Comparison of ENCODE assay signal across 15 cellular contexts in the genomic region with DNA sequence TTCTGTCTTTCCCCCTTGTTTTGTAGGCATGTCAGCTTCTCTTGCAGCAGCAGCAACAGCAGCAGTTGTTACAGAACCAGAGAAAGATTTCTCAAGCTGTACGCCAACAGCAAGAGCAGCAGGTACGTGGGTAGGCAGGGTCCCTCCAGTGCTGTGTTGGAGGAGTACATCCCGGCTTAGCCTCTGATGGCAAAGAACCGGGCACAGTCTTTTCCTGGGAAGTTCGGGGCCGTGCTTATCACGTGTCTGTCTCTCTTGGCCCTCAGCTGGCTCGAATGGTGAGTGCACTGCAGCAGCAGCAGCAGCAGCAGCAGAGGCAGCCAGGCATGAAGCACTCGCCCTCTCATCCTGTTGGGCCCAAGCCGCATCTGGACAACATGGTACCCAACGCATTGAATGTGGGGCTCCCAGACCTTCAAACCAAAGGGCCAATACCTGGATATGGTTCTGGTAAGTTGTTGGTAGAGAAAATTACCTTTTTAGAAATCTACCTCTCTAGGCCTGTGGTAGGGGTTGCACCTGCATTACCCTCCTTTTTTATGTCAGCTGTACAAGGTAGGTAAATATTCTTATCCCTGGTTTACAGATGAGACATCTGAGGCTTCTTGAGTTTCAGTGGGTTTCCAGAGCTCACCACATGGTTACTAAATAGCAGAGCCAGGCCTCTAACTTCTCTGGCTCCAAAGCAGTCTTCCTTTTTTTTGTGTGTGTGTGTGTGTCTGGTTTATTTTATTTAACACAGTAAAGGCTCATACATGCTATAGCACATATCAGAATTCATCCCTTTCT. TPM values are rescaled to one million over a fixed set of nuclear protein-coding genes. Genes with fewer than 3 reads are reported as not detected.
A peak's percentile ranks its signal among the peaks of the same experiment; 100 is the strongest.
DNase-seq lines count a peak whose midpoint lies in the region; ATAC-seq and TF ChIP-seq lines count a peak whose summit lies in the region.
"Had no signal": no experiment of that assay in that cellular context is flagged by ENCODE, and none has a peak within 500 bp of the region (broad histone marks: within the 10 kb centered on the region; RNA-seq: fewer than 3 reads in every experiment).

No MANE protein-coding gene starts in this region.

- no peak overlapping the region for H3K9ac ChIP-seq in KMS-11

- peak; percentile 17 for DNase-seq in GM06990 (ENCODE audit: extremely low read depth, insufficient read length)
- no peak for DNase-seq in aorta
- DNase-seq in SIG-M5 (lab: John Stamatoyannopoulos, UW), result no peak
- DNase-seq in GOT3 (lab: John Stamatoyannopoulos, UW), result no peak
- no peak for DNase-seq in NK-92 (lab: John Stamatoyannopoulos, UW; ENCODE audit: unreplicated experiment)
- DNase-seq: BE2C; NCI-H1930; NCI-H748 treated with DMSO at 0.1 percent for 48 hours; right cardiac atrium; Right ventricle myocardium superior; stimulated activated CD4-positive, alpha-beta T cell treated with anti-CD3 and anti-CD28 coated beads, Interleukin-4, amount 100 ng/mL, for 4 hours; stomach had no signal

- H3K79me2 ChIP-seq in KMS-11 (ENCODE audit: insufficient read depth, low read depth), result no peaks in the 10 kb centered on the region

- H4K20me1 ChIP-seq in KMS-11 (ENCODE audit: insufficient read depth), result no peaks in the 10 kb centered on the region

- H3K9me3 ChIP-seq in aorta (ENCODE audit: control insufficient read depth, low read length), result no peaks in the 10 kb centered on the region
- H3K9me3 ChIP-seq: BE2C, stomach had no signal

- TF ChIP-seq CTCF in GM06990 (IDR thresholded peaks at IDR 0.05; ENCODE audit: insufficient read depth, low read length, poor library complexity, severe bottlenecking) (peak; percentile 5), KMS-11 (conservative IDR thresholded peaks at IDR 0.05; ENCODE audit: low read depth, low read length) (no peak)

- no peak overlapping the region for H2AFZ ChIP-seq in KMS-11 (ENCODE audit: low read depth)

- H3K4me3 ChIP-seq in GM06990 (replicated peaks; ENCODE audit: low read depth, low read length), result no peak overlapping the region
- no peak overlapping the region for H3K4me3 ChIP-seq in KMS-11 (IDR thresholded peaks at IDR 0.05; ENCODE audit: insufficient read depth, low read depth, low read length)
- H3K4me3 ChIP-seq in aorta (ENCODE audit: low read length in 2 of 2), result no peak overlapping the region
- H3K4me3 ChIP-seq: stomach had no signal

- H3K36me3 ChIP-seq in GM06990 (ENCODE audit: control insufficient read depth, insufficient read depth, low read length), result peaks cover 6% of the 10 kb centered on the region
- no peaks in the 10 kb centered on the region for H3K36me3 ChIP-seq in KMS-11 (ENCODE audit: insufficient read depth)
- peaks cover 5 to 9% of the 10 kb centered on the region in 2 donors for H3K36me3 ChIP-seq in aorta (ENCODE audit: control insufficient read depth in 1 of 2, insufficient read depth in 2 of 2, low read length in 1 of 2)

- H3K27me3 ChIP-seq in GM06990 (replicated peaks; ENCODE audit: control insufficient read depth, insufficient read depth, low read length), result no peaks in the 10 kb centered on the region
- no peaks in the 10 kb centered on the region for H3K27me3 ChIP-seq in KMS-11 (ENCODE audit: insufficient read depth, low read depth)
- no peaks in the 10 kb centered on the region for H3K27me3 ChIP-seq in aorta (ENCODE audit: control insufficient read depth in 1 of 2, insufficient read depth in 2 of 2, low read length in 1 of 2)
- H3K27me3 ChIP-seq: BE2C, stomach had no signal

- peak; percentile 86 for ATAC-seq in GM18907 (IDR thresholded peaks at IDR 0.05; ENCODE audit: unreplicated experiment)
- peak; percentile 67 for ATAC-seq in GM21825 (IDR thresholded peaks at IDR 0.05; ENCODE audit: unreplicated experiment)
- no peak for ATAC-seq in aorta (ENCODE audit: low FRiP score)
- ATAC-seq: right cardiac atrium had no signal

- H3K4me2 ChIP-seq in KMS-11, result peak overlapping the region; percentile 29; the same call in 1 of the 2 replicates

- 90% methylated on average over 11 of the region's 11 CpGs for WGBS in aorta, 2 donors

- intact Hi-C loops in aorta (cut with DNase I), result no loop called here

- H3K27ac ChIP-seq in KMS-11, result peak overlapping the region; percentile 6; the same call in 1 of the 2 replicates
- H3K27ac ChIP-seq in aorta (ENCODE audit: low read depth in 1 of 2, low read length in 2 of 2), result no peak overlapping the region
- H3K27ac ChIP-seq: stomach had no signal

- H3K4me1 ChIP-seq in KMS-11 (ENCODE audit: low read depth, poor library complexity, severe bottlenecking) (peaks cover 32% of the 10 kb centered on the region), aorta (ENCODE audit: control insufficient read depth in 1 of 2, insufficient read depth in 2 of 2, low read length in 2 of 2) (no peaks in the 10 kb centered on the region)
- H3K4me1 ChIP-seq: BE2C had no signal

RNA-seq across cellular contexts. Expression of a gene that starts 45.2 kb away (rescaled TPM):
- total RNA-seq in aorta, result 10 to 100 TPM; 40.5 to 49.0 TPM
- polyA plus RNA-seq in aorta, result 10 to 100 TPM; 31.1 to 34.8 TPM
